13 cellular contexts compared by ENCODE assay signal in genomic region chr10:46002189-46002687, GRCh38. TPM values are rescaled to one million over a fixed set of nuclear protein-coding genes. Genes with fewer than 3 reads are reported as not detected.
DNase-seq lines count a peak whose midpoint lies in the region; ATAC-seq, FAIRE-seq and TF ChIP-seq lines count a peak whose summit lies in the region.
"Not testable (repeated sequence)": the region's sequence is repeated elsewhere in the genome, so short reads cannot be mapped to it uniquely, and the experiment has no call there.
"Had no signal": no experiment of that assay in that cellular context is flagged by ENCODE, and none has a peak within 500 bp of the region (broad histone marks: within the 10 kb centered on the region; RNA-seq: fewer than 3 reads in every experiment).

No MANE protein-coding gene starts in this region.

- not testable (repeated sequence) for TF ChIP-seq RAD21 in K562 (CRISPR knock-in tag; conservative IDR thresholded peaks at IDR 0.05 in 1 of 2, IDR thresholded peaks at IDR 0.05 in 1 of 2)

- H3K4me1 ChIP-seq in CD8-positive, alpha-beta memory T cell (ENCODE audit: insufficient read depth, low read length) = not testable (repeated sequence)
- H3K4me1 ChIP-seq in K562 (replicated peaks in 1 of 2; ENCODE audit: control insufficient read depth in 2 of 2, insufficient read depth in 2 of 2, low read length in 2 of 2) (peaks cover 16 to 47% of the 10 kb centered on the region in 2 experiments; a peak in 4 of 5 replicates), right lobe of liver (peaks cover 0 to 31% (median 12%) of the 10 kb centered on the region in 4 donors)

- not testable (repeated sequence) for H3K4me3 ChIP-seq in CD8-positive, alpha-beta memory T cell (ENCODE audit: low read length); K562; right lobe of liver

- not testable (repeated sequence) for H3K9me3 ChIP-seq in CD8-positive, alpha-beta memory T cell (ENCODE audit: low read length); T-helper 17 cell (ENCODE audit: control insufficient read depth, low read length, poor library complexity, severe bottlenecking); K562 (replicated peaks; ENCODE audit: control insufficient read depth, insufficient read depth, low read depth, low read length); right lobe of liver

- 68% methylated on average over 7 of the region's 7 CpGs for WGBS in K562 (ENCODE audit: insufficient coverage, low coverage, missing lambda C conversion rate)
- WGBS in right lobe of liver (ENCODE audit: insufficient coverage, low coverage, low lambda C conversion rate, missing lambda C conversion rate) = 56% methylated on average over 7 of the region's 7 CpGs

- not testable (repeated sequence) for TF ChIP-seq EP300 in K562 (IDR thresholded peaks at IDR 0.05; ENCODE audit: low read length)

- peak overlapping the region; percentile 45 for H3K4me2 ChIP-seq in K562 (ENCODE audit: insufficient read depth, low read length)

- TF ChIP-seq CTCF in K562 (IDR thresholded peaks at IDR 0.05 in 2 of 3, conservative IDR thresholded peaks at IDR 0.05 in 1 of 3; ENCODE audit: insufficient read depth in 2 of 3, low read depth in 1 of 3, low read length in 3 of 3); right lobe of liver (IDR thresholded peaks at IDR 0.05): not testable (repeated sequence)

- in situ Hi-C loops in K562 (cut with MboI) = not testable (repeated sequence)

- peak overlapping the region in 1 of 8 donors; percentile 25 for H3K27ac Mint-ChIP-seq in CD8-positive, alpha-beta memory T cell
- peak overlapping the region; percentile 49 for H3K27ac Mint-ChIP-seq in T-helper 17 cell
- peak overlapping the region; percentile 38 for H3K27ac Mint-ChIP-seq in activated T-cell treated with anti-CD3 and anti-CD28 coated beads, Interleukin-2, amount 50 U/mL, for 24 hours
- H3K27ac Mint-ChIP-seq in stimulated activated effector memory CD8-positive, alpha-beta T cell treated with anti-CD3 and anti-CD28 coated beads, Interleukin-12 subunit alpha, Interleukin-12 subunit beta, amount 100 ng/mL, for 72 hours = peak overlapping the region; percentile 48

- not testable (repeated sequence) for ATAC-seq in T-helper 17 cell; K562; stimulated activated effector memory CD8-positive, alpha-beta T cell treated with anti-CD3 and anti-CD28 coated beads, Interleukin-12 subunit alpha, Interleukin-12 subunit beta, amount 100 ng/mL, for 72 hours
- ATAC-seq in left lobe of liver = peak; percentile 53
- ATAC-seq in right lobe of liver = peak; percentile 44 to 73 (median 59)

- H3K9ac ChIP-seq in K562 (ENCODE audit: insufficient read depth in 1 of 2, low read depth in 2 of 2, low read length in 2 of 2) = peak overlapping the region in 1 of 2 experiments; percentile 62; a peak in 2 of 4 replicates

- not testable (repeated sequence) for H3K4me1 Mint-ChIP-seq in CD8-positive, alpha-beta memory T cell; T-helper 17 cell; activated T-cell treated with anti-CD3 and anti-CD28 coated beads, Interleukin-2, amount 50 U/mL, for 24 hours (ENCODE audit: low read depth); stimulated activated effector memory CD8-positive, alpha-beta T cell treated with anti-CD3 and anti-CD28 coated beads, Interleukin-12 subunit alpha, Interleukin-12 subunit beta, amount 100 ng/mL, for 72 hours

- not testable (repeated sequence) for H3K4me3 Mint-ChIP-seq in CD8-positive, alpha-beta memory T cell; T-helper 17 cell; activated T-cell treated with anti-CD3 and anti-CD28 coated beads, Interleukin-2, amount 50 U/mL, for 24 hours; stimulated activated effector memory CD8-positive, alpha-beta T cell treated with anti-CD3 and anti-CD28 coated beads, Interleukin-12 subunit alpha, Interleukin-12 subunit beta, amount 100 ng/mL, for 72 hours

- H3K27me3 Mint-ChIP-seq in CD8-positive, alpha-beta memory T cell; T-helper 17 cell; activated T-cell treated with anti-CD3 and anti-CD28 coated beads, Interleukin-2, amount 50 U/mL, for 24 hours: not testable (repeated sequence)

- CTCF ChIA-PET in CD8-positive, alpha-beta memory T cell (lab: Charles Lee); K562 (lab: Yijun Ruan, JAX; ENCODE audit: low intra/inter-chr PET ratio): not testable (repeated sequence)

- H2AFZ ChIP-seq in K562 (ENCODE audit: low read depth, low read length) = not testable (repeated sequence)

- TF ChIP-seq POLR2A in K562 (conservative IDR thresholded peaks at IDR 0.05); right lobe of liver (IDR thresholded peaks at IDR 0.05): not testable (repeated sequence)

- POLR2A ChIA-PET in CD8-positive, alpha-beta memory T cell (lab: Charles Lee) = interaction anchor here (0.6 kb wide), 1 partner anchor 57 kb away, joined by 3 read pairs; no protein-coding TSS in a partner anchor
- POLR2A ChIA-PET in K562 (lab: Yijun Ruan, JAX) = interaction anchor here (1.1 to 2.9 kb wide), 8 partner anchors 8 to 30 kb away, joined by 6 to 37 read pairs (median 8); partner anchors contain the start of gene NCOA4

- not testable (repeated sequence) for H3K9me1 ChIP-seq in K562 (ENCODE audit: control insufficient read depth, insufficient read depth, low read length)

- peak overlapping the region; percentile 60 for H3K27ac ChIP-seq in CD8-positive, alpha-beta memory T cell (ENCODE audit: low read depth, low read length)
- H3K27ac ChIP-seq in K562 (ENCODE audit: extremely low read depth, low read depth, low read length) = peak overlapping the region; percentile 86
- peak overlapping the region in 2 of 3 donors; percentile 13 to 53 for H3K27ac ChIP-seq in right lobe of liver

- not testable (repeated sequence) for FAIRE-seq in K562 (lab: Jason Lieb, UNC)

- not testable (repeated sequence) for H3K27me3 ChIP-seq in CD8-positive, alpha-beta memory T cell (ENCODE audit: insufficient read depth, low read length, poor library complexity, severe bottlenecking); K562 (ENCODE audit: control insufficient read depth in 2 of 2, insufficient read depth in 2 of 2, low read length in 2 of 2); right lobe of liver

- H3K9me3 Mint-ChIP-seq in CD8-positive, alpha-beta memory T cell; activated T-cell treated with anti-CD3 and anti-CD28 coated beads, Interleukin-2, amount 50 U/mL, for 24 hours; stimulated activated effector memory CD8-positive, alpha-beta T cell treated with anti-CD3 and anti-CD28 coated beads, Interleukin-12 subunit alpha, Interleukin-12 subunit beta, amount 100 ng/mL, for 72 hours: not testable (repeated sequence)

- peaks cover 47% of the 10 kb centered on the region for H3K36me3 ChIP-seq in CD8-positive, alpha-beta memory T cell (ENCODE audit: insufficient read depth, low read length)
- H3K36me3 ChIP-seq in K562 (ENCODE audit: control insufficient read depth, insufficient read depth, low read length) (peaks cover 91% of the 10 kb centered on the region), right lobe of liver (peaks cover 5 to 44% (median 22%) of the 10 kb centered on the region in 4 donors)

- not testable (repeated sequence) for DNase-seq in CD8-positive, alpha-beta memory T cell; T-helper 17 cell; activated T-cell treated with anti-CD3 and anti-CD28 coated beads, Interleukin-2, amount 50 U/mL, for 24 hours; K562 (ENCODE audit: extremely low read depth in 1 of 4, low spot score in 3 of 4); left lobe of liver (ENCODE audit: low spot score); right lobe of liver; stimulated activated effector memory CD8-positive, alpha-beta T cell treated with anti-CD3 and anti-CD28 coated beads, Interleukin-12 subunit alpha, Interleukin-12 subunit beta, amount 100 ng/mL, for 72 hours (ENCODE audit: low spot score in 2 of 2)

- BruUV-seq in K562 (replicated peaks; lab: Mats Ljungman, UMichigan) = not testable (repeated sequence)

- intact Hi-C loops in K562 (cut with micrococcal nuclease); right lobe of liver (cut with DNase I): not testable (repeated sequence)

- H3K79me2 ChIP-seq in K562 (ENCODE audit: control insufficient read depth, insufficient read depth, low read length) = peaks cover 57% of the 10 kb centered on the region

- peaks cover 22 to 92% (median 29%) of the 10 kb centered on the region in 3 donors for H3K36me3 Mint-ChIP-seq in CD8-positive, alpha-beta memory T cell
- not testable (repeated sequence) for H3K36me3 Mint-ChIP-seq in T-helper 17 cell (ENCODE audit: low read depth)
- H3K36me3 Mint-ChIP-seq in activated T-cell treated with anti-CD3 and anti-CD28 coated beads, Interleukin-2, amount 50 U/mL, for 24 hours (ENCODE audit: low read depth) = peaks cover 99% of the 10 kb centered on the region
- H3K36me3 Mint-ChIP-seq in stimulated activated effector memory CD8-positive, alpha-beta T cell treated with anti-CD3 and anti-CD28 coated beads, Interleukin-12 subunit alpha, Interleukin-12 subunit beta, amount 100 ng/mL, for 72 hours = peaks cover 99% of the 10 kb centered on the region

- not testable (repeated sequence) for H4K20me1 ChIP-seq in K562 (replicated peaks; ENCODE audit: control insufficient read depth, insufficient read depth, low read length)

RNA-seq across cellular contexts. Expression of gene NCOA4, which starts 28.2 kb away (rescaled TPM):
- 100 to 1,000 TPM; 110 to 113 TPM for total RNA-seq in CD8-positive, alpha-beta memory T cell
- polyA plus RNA-seq in CD8-positive, alpha-beta memory T cell = 147 TPM
- total RNA-seq in T-helper 17 cell (100 to 1,000 TPM in 1 of 2 donors, 10 to 100 TPM in 1; 51.5 to 107 TPM), K562 (2014; rRNA removed) (136 and 144 TPM in 2 replicates), K562 (2014; rRNA removed; fragmentation: Illumina TruSeq; extraction: Trizol) (200 and 222 TPM in 2 replicates), K562 (2015; rRNA removed; fragmentation: Illumina TruSeq; extraction: Trizol) (169 and 182 TPM in 2 replicates), K562 (2021) (136 TPM in 2 replicates), left lobe of liver (192 TPM), right lobe of liver (100 to 1,000 TPM; 130 to 224 (median 201) TPM)
- total RNA-seq in K562 (2011; cell fraction: chromatin; rRNA removed; ENCODE audit: low replicate concordance) = 56.1 and 85.1 TPM in 2 replicates
- 49.9 and 53.6 TPM in 2 replicates for total RNA-seq in K562 (2011; cell fraction: nucleolus; rRNA removed)
- 62.1 and 74.5 TPM in 2 replicates for total RNA-seq in K562 (2011; cell fraction: nucleoplasm; rRNA removed)
- polyA plus RNA-seq in K562 (2011; rRNA removed) (237 and 283 TPM in 2 replicates), K562 (2014; fragmentation: Illumina TruSeq; extraction: Trizol) (146 and 181 TPM in 2 replicates), K562 (2014; fragmentation: Nextera tagmentation; extraction: Ambion mirVana) (100 to 1,000 TPM; 126 to 196 TPM), K562 (2014; rRNA removed) (89.8 and 108 TPM in 2 replicates)
- polyA plus RNA-seq in K562 (2011; cell fraction: cytosol; rRNA removed) = 98.1 and 135 TPM in 2 replicates
- polyA plus RNA-seq in K562 (2011; cell fraction: nucleus; rRNA removed) = 64.2 and 91.5 TPM in 2 replicates
- 122 and 153 TPM in 2 replicates for polyA plus RNA-seq in K562 (2012)
- 332 and 338 TPM in 2 replicates for polyA minus RNA-seq in K562 (2011; rRNA and poly(A)+ RNA removed)
- 120 and 132 TPM in 2 replicates for polyA minus RNA-seq in K562 (2011; cell fraction: cytosol; rRNA and poly(A)+ RNA removed)
- polyA minus RNA-seq in K562 (2011; cell fraction: nucleus; rRNA and poly(A)+ RNA removed) = 29.6 and 65.0 TPM in 2 replicates

RNA-seq across cellular contexts. Expression of gene TIMM23, which starts 29.9 kb away (rescaled TPM):
- 100 to 1,000 TPM in 1 of 2 experiments, 10 to 100 TPM in 1; 96.4 to 101 TPM for total RNA-seq in CD8-positive, alpha-beta memory T cell
- 65.3 TPM for polyA plus RNA-seq in CD8-positive, alpha-beta memory T cell
- total RNA-seq in T-helper 17 cell (10 to 100 TPM; 23.8 to 33.0 TPM), K562 (2014; rRNA removed) (183 and 192 TPM in 2 replicates), K562 (2014; rRNA removed; fragmentation: Illumina TruSeq; extraction: Trizol) (150 and 165 TPM in 2 replicates), K562 (2015; rRNA removed; fragmentation: Illumina TruSeq; extraction: Trizol) (147 and 161 TPM in 2 replicates), K562 (2021) (148 and 150 TPM in 2 replicates), left lobe of liver (28.4 TPM), right lobe of liver (10 to 100 TPM; 22.2 to 65.7 (median 30.3) TPM)
- total RNA-seq in K562 (2011; cell fraction: chromatin; rRNA removed; ENCODE audit: low replicate concordance) = 53.0 and 71.7 TPM in 2 replicates
- 60.0 and 64.7 TPM in 2 replicates for total RNA-seq in K562 (2011; cell fraction: nucleolus; rRNA removed)
- 77.5 and 101 TPM in 2 replicates for total RNA-seq in K562 (2011; cell fraction: nucleoplasm; rRNA removed)
- polyA plus RNA-seq in K562 (2011; rRNA removed) (186 and 280 TPM in 2 replicates), K562 (2014; fragmentation: Illumina TruSeq; extraction: Trizol) (214 and 226 TPM in 2 replicates), K562 (2014; fragmentation: Nextera tagmentation; extraction: Ambion mirVana) (100 to 1,000 TPM; 158 to 214 TPM), K562 (2014; rRNA removed) (230 and 238 TPM in 2 replicates)
- polyA plus RNA-seq in K562 (2011; cell fraction: cytosol; rRNA removed) = 122 and 200 TPM in 2 replicates
- 45.3 and 66.2 TPM in 2 replicates for polyA plus RNA-seq in K562 (2011; cell fraction: nucleus; rRNA removed)
- polyA plus RNA-seq in K562 (2012) = 97.4 and 157 TPM in 2 replicates
- 176 and 223 TPM in 2 replicates for polyA minus RNA-seq in K562 (2011; rRNA and poly(A)+ RNA removed)
- polyA minus RNA-seq in K562 (2011; cell fraction: cytosol; rRNA and poly(A)+ RNA removed) = 56.4 and 87.4 TPM in 2 replicates
- polyA minus RNA-seq in K562 (2011; cell fraction: nucleus; rRNA and poly(A)+ RNA removed) = 29.2 and 43.0 TPM in 2 replicates

RNA-seq across cellular contexts. Expression of gene MSMB, which starts 43.8 kb away (rescaled TPM):
- total RNA-seq in CD8-positive, alpha-beta memory T cell = not detected
- not detected for polyA plus RNA-seq in CD8-positive, alpha-beta memory T cell
- total RNA-seq in T-helper 17 cell (not detected), K562 (2014; rRNA removed) (not detected in 2 replicates), K562 (2014; rRNA removed; fragmentation: Illumina TruSeq; extraction: Trizol) (not detected in 2 replicates), K562 (2015; rRNA removed; fragmentation: Illumina TruSeq; extraction: Trizol) (not detected in 2 replicates), K562 (2021) (not detected in 2 replicates), left lobe of liver (not detected), right lobe of liver (under 1 TPM in 1 of 6 experiments, not detected in 5; 0.84 TPM)
- total RNA-seq in K562 (2011; cell fraction: chromatin; rRNA removed; ENCODE audit: low replicate concordance) = not detected in 2 replicates
- total RNA-seq in K562 (2011; cell fraction: nucleolus; rRNA removed) = not detected in 2 replicates
- total RNA-seq in K562 (2011; cell fraction: nucleoplasm; rRNA removed) = not detected in 2 replicates
- polyA plus RNA-seq in K562 (2011; rRNA removed) (not detected in 2 replicates), K562 (2014; fragmentation: Illumina TruSeq; extraction: Trizol) (not detected in 2 replicates), K562 (2014; fragmentation: Nextera tagmentation; extraction: Ambion mirVana) (under 1 TPM in 1 of 2 experiments, not detected in 1; 0.21 TPM), K562 (2014; rRNA removed) (0.60 TPM in 1 of 2 replicates, not detected in the other)
- polyA plus RNA-seq in K562 (2011; cell fraction: cytosol; rRNA removed) = not detected in 2 replicates
- polyA plus RNA-seq in K562 (2011; cell fraction: nucleus; rRNA removed) = not detected in 2 replicates
- polyA plus RNA-seq in K562 (2012) = 0.21 and 0.53 TPM in 2 replicates
- polyA minus RNA-seq in K562 (2011; rRNA and poly(A)+ RNA removed) = not detected in 2 replicates
- polyA minus RNA-seq in K562 (2011; cell fraction: cytosol; rRNA and poly(A)+ RNA removed) = not detected in 2 replicates
- polyA minus RNA-seq in K562 (2011; cell fraction: nucleus; rRNA and poly(A)+ RNA removed) = not detected in 2 replicates
- total RNA-seq: CD4-positive, alpha-beta memory T cell; GM12878; GM23248; H1; H7 had no signal
- polyA plus RNA-seq: CD14-positive monocyte; CD4-positive, alpha-beta memory T cell; GM12878; GM23248; H1 had no signal

Comparison
In these comparisons a context has a peak if more than half of its experiments do, and no peak if none do; other contexts are left out.
1. H3K27ac ChIP-seq: peak in every context shown above with its lines; median percentile 86 in K562; 60 in CD8-positive, alpha-beta memory T cell; 33 in right lobe of liver.